8 cellular contexts compared by ENCODE assay signal in genomic region chr6:44250067-44250717, GRCh38. TPM values are rescaled to one million over a fixed set of nuclear protein-coding genes. Genes with fewer than 3 reads are reported as not detected.
A peak's percentile ranks its signal among the peaks of the same experiment; 100 is the strongest.
DNase-seq lines count a peak whose midpoint lies in the region; FAIRE-seq and TF ChIP-seq lines count a peak whose summit lies in the region.
"Had no signal": no experiment of that assay in that cellular context is flagged by ENCODE, and none has a peak within 500 bp of the region (broad histone marks: within the 10 kb centered on the region; RNA-seq: fewer than 3 reads in every experiment).

No MANE protein-coding gene starts in this region.

- peaks cover 4% of the 10 kb centered on the region for H3K27me3 Mint-ChIP-seq in IgD-negative memory B cell

- H2BK15ac ChIP-seq in H1 (ENCODE audit: low read length), result no peak overlapping the region

- peaks cover 36 to 56% (median 41%) of the 10 kb centered on the region in 3 donors for H3K4me1 Mint-ChIP-seq in IgD-negative memory B cell

- peaks cover 12% of the 10 kb centered on the region for H3K23me2 ChIP-seq in H1 (ENCODE audit: low read depth, low read length)

- WGBS in H1 (ENCODE audit: extremely low coverage in 1 of 2, insufficient coverage in 1 of 2, insufficient read length in 1 of 2, insufficient replicate concordance in 2 of 2, low coverage in 1 of 2, low lambda C conversion rate in 2 of 2, missing lambda C conversion rate in 1 of 2), 2 experiments, result 91 to 100% methylated on average over 1 to 6 of the region's 6 CpGs

- H4K91ac ChIP-seq in H1 (replicated peaks; ENCODE audit: insufficient read length, low read length), result no peak overlapping the region

- H3K27ac ChIP-seq in 22Rv1 (peak overlapping the region; percentile 91), H1 (ENCODE audit: low read depth, low read length) (no peak overlapping the region)

- peaks cover 10% of the 10 kb centered on the region for H3K36me3 Mint-ChIP-seq in IgD-negative memory B cell

- H3K27me3 ChIP-seq in H1 (replicated peaks in 1 of 4; ENCODE audit: control insufficient read depth in 3 of 4, extremely low read depth in 1 of 4, insufficient read depth in 3 of 4, low read length in 3 of 4), result no peaks in the 10 kb centered on the region

- H3K27ac Mint-ChIP-seq in IgD-negative memory B cell, result peak overlapping the region in 2 of 3 donors; percentile 64 to 98

- no peak overlapping the region for H4K5ac ChIP-seq in H1 (ENCODE audit: insufficient read length, low read depth, low read length)

- H3K14ac ChIP-seq in H1 (ENCODE audit: insufficient read length), result no peak overlapping the region

- no peak overlapping the region for H3K4ac ChIP-seq in H1 (replicated peaks; ENCODE audit: insufficient read length, low read depth, low read length)

- peak in 1 of 2 experiments; percentile 31 for TF ChIP-seq POLR2A in H1 (IDR thresholded peaks at IDR 0.05; ENCODE audit: control extremely low read depth in 1 of 2, low read depth in 2 of 2, low read length in 2 of 2)

- peaks cover 27 to 56% of the 10 kb centered on the region in 2 experiments for H3K79me2 ChIP-seq in H1 (ENCODE audit: control insufficient read depth in 1 of 2, insufficient read depth in 2 of 2, low read length in 2 of 2)

- H3K9me3 ChIP-seq in H1 (ENCODE audit: insufficient read depth in 2 of 2, low read depth in 1 of 2, low read length in 1 of 2), result no peaks in the 10 kb centered on the region

- DNase-seq in H1 (ENCODE audit: low read depth in 1 of 2, low spot score in 2 of 2), result no peak
- DNase-seq in NCI-H748 (lab: John Stamatoyannopoulos, UW; ENCODE audit: unreplicated experiment), result no peak
- DNase-seq in NCI-H345 (lab: John Stamatoyannopoulos, UW), result no peak
- DNase-seq in NCI-H128 (lab: John Stamatoyannopoulos, UW; ENCODE audit: unreplicated experiment), result no peak
- DNase-seq: NCI-H510A treated with DMSO at 0.1 percent for 48 hours had no signal

- H2BK5ac ChIP-seq in H1 (ENCODE audit: low read depth, low read length), result no peak overlapping the region

- TF ChIP-seq CTCF in 22Rv1 (IDR thresholded peaks at IDR 0.05), result no peak
- no peak for TF ChIP-seq CTCF in H1 (IDR thresholded peaks at IDR 0.05; ENCODE audit: control extremely low read depth in 1 of 3, insufficient read depth in 1 of 3, low read depth in 1 of 3, low read length in 3 of 3)

- no peak overlapping the region for H2BK120ac ChIP-seq in H1 (replicated peaks; ENCODE audit: low read depth, low read length)

- no peaks in the 10 kb centered on the region for H3K9me3 Mint-ChIP-seq in IgD-negative memory B cell

- FAIRE-seq in H1 (lab: Jason Lieb, UNC), result no peak

- POLR2A ChIA-PET in H1 (lab: Charles Lee; ENCODE audit: partially characterized antibody), result interaction anchor here (0.8 to 18.9 kb wide), 18 partner anchors 8 to 134 kb away, joined by 3 to 581 read pairs (median 6); partner anchors contain the start of genes CAPN11, HSP90AB1, NFKBIE and SLC29A1

- H3K4me1 ChIP-seq in H1 (replicated peaks in 1 of 4; ENCODE audit: control insufficient read depth in 3 of 4, insufficient read depth in 4 of 4, low read length in 3 of 4), result peaks cover 5 to 18% (median 12%) of the 10 kb centered on the region in 4 experiments

- no peak overlapping the region for H2BK12ac ChIP-seq in H1 (ENCODE audit: low read depth, low read length)

- TF ChIP-seq RAD21 in H1 (IDR thresholded peaks at IDR 0.05 in 1 of 2, conservative IDR thresholded peaks at IDR 0.05 in 1 of 2; ENCODE audit: low read depth in 2 of 2, low read length in 2 of 2), result no peak

- no peak overlapping the region for H2AK5ac ChIP-seq in H1 (ENCODE audit: low read depth, low read length)

- no peak overlapping the region for H4K8ac ChIP-seq in H1 (ENCODE audit: extremely low read depth, insufficient read depth, low read length)

- H3K18ac ChIP-seq in H1 (ENCODE audit: extremely low read depth, low read length), result no peak overlapping the region

- peak overlapping the region in 1 of 4 experiments; percentile 96; a peak in 2 of 8 replicates for H3K4me3 ChIP-seq in H1 (ENCODE audit: extremely low read depth in 1 of 4, insufficient read depth in 2 of 4, low read depth in 3 of 4, low read length in 4 of 4)

- no peak overlapping the region for H3K9ac ChIP-seq in H1 (replicated peaks in 1 of 4; ENCODE audit: extremely low read depth in 1 of 4, low read depth in 3 of 4, low read length in 3 of 4)

- peak overlapping the region; percentile 12 to 65; a peak in 1 of 4 replicates for H3K4me2 ChIP-seq in H1 (ENCODE audit: insufficient read depth in 1 of 2, low read depth in 2 of 2, low read length in 2 of 2)

- TF ChIP-seq EP300 in H1 (IDR thresholded peaks at IDR 0.05; ENCODE audit: borderline replicate concordance in 1 of 2, low read depth in 2 of 2, low read length in 2 of 2), result no peak

- H3K79me1 ChIP-seq in H1 (ENCODE audit: low read depth, low read length), result no peaks in the 10 kb centered on the region; the same call in 1 of the 2 replicates

- CTCF ChIA-PET in H1 (lab: Charles Lee; ENCODE audit: partially characterized antibody), result interaction anchor here (0.7 to 8.1 kb wide), 3 partner anchors 14 to 1940 kb away, joined by 3 to 102 read pairs (median 19); no protein-coding TSS in a partner anchor

- no peak overlapping the region for H2BK20ac ChIP-seq in H1 (ENCODE audit: low read length)

- H3K4me3 Mint-ChIP-seq in IgD-negative memory B cell, result peak overlapping the region in 2 of 4 donors; percentile 57 to 95

- H4K20me1 ChIP-seq in H1 (replicated peaks in 1 of 2; ENCODE audit: control insufficient read depth in 1 of 2, insufficient read depth in 2 of 2, low read length in 2 of 2), result peaks cover 37 to 44% of the 10 kb centered on the region in 2 experiments

- H3K36me3 ChIP-seq in H1 (ENCODE audit: control insufficient read depth in 2 of 4, insufficient read depth in 4 of 4, low read length in 3 of 4), result peaks cover 54 to 74% (median 67%) of the 10 kb centered on the region in 4 experiments

- no peak overlapping the region for H3K56ac ChIP-seq in H1 (replicated peaks; ENCODE audit: insufficient read length, low read depth, low read length)

- no peak overlapping the region for H3K23ac ChIP-seq in H1 (ENCODE audit: insufficient read length)

- H2AFZ ChIP-seq in H1 (ENCODE audit: low read length), result no peak overlapping the region

TF ChIP-seq in H1, 55 proteins besides CTCF, POLR2A, EP300 and RAD21 (continues in another document):
- TF ChIP-seq POLR2AphosphoS5 (IDR thresholded peaks at IDR 0.05; ENCODE audit: low read depth, low read length), result peak; percentile 87

RNA-seq across cellular contexts. Expression of gene HSP90AB1, which starts 3.3 kb away (rescaled TPM):
- polyA plus RNA-seq in IgD-negative memory B cell (435 TPM), H1 (2011; rRNA removed) (1,244 and 1,564 TPM in 2 replicates)
- total RNA-seq in H1 (2021; fragmentation: NEBNext Ultra II Directional; extraction: Animal tissue kit (Norgen Biotek cat#: 25700)), result 2,224 and 2,297 TPM in 2 replicates
- polyA plus RNA-seq in H1 (2011; cell fraction: cytosol; rRNA removed), result 1,987 TPM
- 1,165 TPM for polyA plus RNA-seq in H1 (2011; cell fraction: nucleus; rRNA removed)
- 2,191 to 2,644 TPM (median 2,404 TPM) in 4 replicates for polyA plus RNA-seq in H1 (2012, experiment 1 of 2)
- 384 TPM for polyA plus RNA-seq in H1 (2012, experiment 2 of 2)
- 1,706 TPM for polyA plus RNA-seq in H1 (2013, experiment 1 of 2)
- polyA plus RNA-seq in H1 (2013, experiment 2 of 2), result 1,654 TPM
- 1,724 and 1,899 TPM in 2 replicates for polyA minus RNA-seq in H1 (2011; rRNA and poly(A)+ RNA removed)
- polyA minus RNA-seq in H1 (2011; cell fraction: cytosol; rRNA and poly(A)+ RNA removed), result 850 TPM
- polyA minus RNA-seq in H1 (2011; cell fraction: nucleus; rRNA and poly(A)+ RNA removed), result 610 TPM

RNA-seq across cellular contexts. Expression of gene SLC35B2, which starts 7.1 kb away (rescaled TPM):
- 42.6 TPM for polyA plus RNA-seq in IgD-negative memory B cell
- total RNA-seq in H1 (2021; fragmentation: NEBNext Ultra II Directional; extraction: Animal tissue kit (Norgen Biotek cat#: 25700)), result 29.5 and 32.3 TPM in 2 replicates
- 65.0 and 73.7 TPM in 2 replicates for polyA plus RNA-seq in H1 (2011; rRNA removed)
- 49.6 TPM for polyA plus RNA-seq in H1 (2011; cell fraction: cytosol; rRNA removed)
- polyA plus RNA-seq in H1 (2011; cell fraction: nucleus; rRNA removed), result 90.4 TPM
- 26.2 to 41.2 TPM (median 36.7 TPM) in 4 replicates for polyA plus RNA-seq in H1 (2012, experiment 1 of 2)
- 48.9 TPM for polyA plus RNA-seq in H1 (2012, experiment 2 of 2)
- polyA plus RNA-seq in H1 (2013, experiment 1 of 2), result 43.7 TPM
- 43.6 TPM for polyA plus RNA-seq in H1 (2013, experiment 2 of 2)
- 48.1 and 49.1 TPM in 2 replicates for polyA minus RNA-seq in H1 (2011; rRNA and poly(A)+ RNA removed)
- polyA minus RNA-seq in H1 (2011; cell fraction: cytosol; rRNA and poly(A)+ RNA removed), result 21.4 TPM
- polyA minus RNA-seq in H1 (2011; cell fraction: nucleus; rRNA and poly(A)+ RNA removed), result 25.3 TPM

RNA-seq across cellular contexts. Expression of gene NFKBIE, which starts 15.2 kb away (rescaled TPM):
- polyA plus RNA-seq in IgD-negative memory B cell (23.5 TPM), H1 (2011; rRNA removed) (19.2 and 22.9 TPM in 2 replicates)
- 10.8 and 13.5 TPM in 2 replicates for total RNA-seq in H1 (2021; fragmentation: NEBNext Ultra II Directional; extraction: Animal tissue kit (Norgen Biotek cat#: 25700))
- 18.8 TPM for polyA plus RNA-seq in H1 (2011; cell fraction: cytosol; rRNA removed)
- polyA plus RNA-seq in H1 (2011; cell fraction: nucleus; rRNA removed), result 14.3 TPM
- 12.7 to 17.1 TPM (median 13.6 TPM) in 4 replicates for polyA plus RNA-seq in H1 (2012, experiment 1 of 2)
- 17.0 TPM for polyA plus RNA-seq in H1 (2012, experiment 2 of 2)
- 6.2 TPM for polyA plus RNA-seq in H1 (2013, experiment 1 of 2)
- polyA plus RNA-seq in H1 (2013, experiment 2 of 2), result 7.5 TPM
- polyA minus RNA-seq in H1 (2011; rRNA and poly(A)+ RNA removed), result 7.0 and 9.3 TPM in 2 replicates
- polyA minus RNA-seq in H1 (2011; cell fraction: cytosol; rRNA and poly(A)+ RNA removed), result 7.8 TPM
- 12.2 TPM for polyA minus RNA-seq in H1 (2011; cell fraction: nucleus; rRNA and poly(A)+ RNA removed)

RNA-seq across cellular contexts. Expression of gene TMEM151B, which starts 20.1 kb away (rescaled TPM):
- polyA plus RNA-seq in IgD-negative memory B cell (not detected), H1 (2011; rRNA removed) (8.0 and 11.6 TPM in 2 replicates)
- 15.5 and 15.7 TPM in 2 replicates for total RNA-seq in H1 (2021; fragmentation: NEBNext Ultra II Directional; extraction: Animal tissue kit (Norgen Biotek cat#: 25700))
- 9.9 TPM for polyA plus RNA-seq in H1 (2011; cell fraction: cytosol; rRNA removed)
- 22.6 TPM for polyA plus RNA-seq in H1 (2011; cell fraction: nucleus; rRNA removed)
- polyA plus RNA-seq in H1 (2012, experiment 1 of 2), result 10.2 to 14.9 TPM (median 13.2 TPM) in 4 replicates
- 12.1 TPM for polyA plus RNA-seq in H1 (2012, experiment 2 of 2)
- polyA plus RNA-seq in H1 (2013, experiment 1 of 2), result 7.8 TPM
- 7.7 TPM for polyA plus RNA-seq in H1 (2013, experiment 2 of 2)
- 8.8 and 10.7 TPM in 2 replicates for polyA minus RNA-seq in H1 (2011; rRNA and poly(A)+ RNA removed)
- polyA minus RNA-seq in H1 (2011; cell fraction: cytosol; rRNA and poly(A)+ RNA removed), result 6.5 TPM
- polyA minus RNA-seq in H1 (2011; cell fraction: nucleus; rRNA and poly(A)+ RNA removed), result 6.2 TPM
- total RNA-seq: HT1080 had no signal

RNA-seq across cellular contexts. Expression of gene SLC29A1, which starts 26.8 kb away (rescaled TPM):
- 5.4 TPM for polyA plus RNA-seq in IgD-negative memory B cell
- 187 and 196 TPM in 2 replicates for total RNA-seq in H1 (2021; fragmentation: NEBNext Ultra II Directional; extraction: Animal tissue kit (Norgen Biotek cat#: 25700))
- 558 and 626 TPM in 2 replicates for polyA plus RNA-seq in H1 (2011; rRNA removed)
- 409 TPM for polyA plus RNA-seq in H1 (2011; cell fraction: cytosol; rRNA removed)
- polyA plus RNA-seq in H1 (2011; cell fraction: nucleus; rRNA removed), result 636 TPM
- 210 to 268 TPM (median 256 TPM) in 4 replicates for polyA plus RNA-seq in H1 (2012, experiment 1 of 2)
- 267 TPM for polyA plus RNA-seq in H1 (2012, experiment 2 of 2)
- polyA plus RNA-seq in H1 (2013, experiment 1 of 2), result 396 TPM
- 418 TPM for polyA plus RNA-seq in H1 (2013, experiment 2 of 2)
- 456 and 664 TPM in 2 replicates for polyA minus RNA-seq in H1 (2011; rRNA and poly(A)+ RNA removed)
- 124 TPM for polyA minus RNA-seq in H1 (2011; cell fraction: cytosol; rRNA and poly(A)+ RNA removed)
- polyA minus RNA-seq in H1 (2011; cell fraction: nucleus; rRNA and poly(A)+ RNA removed), result 168 TPM
